ENCODE assay signal across 9 cellular contexts in genomic region chr2:118823666-118824065, GRCh38. TPM values are rescaled to one million over a fixed set of nuclear protein-coding genes. Genes with fewer than 3 reads are reported as not detected.
"Had no signal": no experiment of that assay in that cellular context is flagged by ENCODE, and none has a peak within 500 bp of the region (broad histone marks: within the 10 kb centered on the region; RNA-seq: fewer than 3 reads in every experiment).

No MANE protein-coding gene starts in this region.

- H3K4me1 ChIP-seq: HAP-1 had no signal

- DNase-seq: GOT3, H7, HFFc6 had no signal

- H3K27ac Mint-ChIP-seq: HFFc6, IgD-negative memory B cell had no signal

- H3K36me3 Mint-ChIP-seq: IgD-negative memory B cell had no signal

- H3K27ac ChIP-seq: HL-60 had no signal

- H3K4me3 ChIP-seq: HAP-1 had no signal

- H3K9me3 ChIP-seq: HAP-1 had no signal

- H3K36me3 ChIP-seq: HAP-1 had no signal

- H3K9me3 Mint-ChIP-seq: HFFc6, IgD-negative memory B cell had no signal

- ATAC-seq: HCT116, HepG2 had no signal

- H3K4me3 Mint-ChIP-seq: HFFc6, IgD-negative memory B cell had no signal

RNA-seq across cellular contexts. Expression of gene EN1, which starts 23.8 kb away (rescaled TPM):
- total RNA-seq: H7, HepG2, HFFc6, HT1080 had no signal
- polyA plus RNA-seq: HepG2, IgD-negative memory B cell had no signal
